ENCODE assay signal across 8 cellular contexts in genomic region chr13:72221276-72221962, GRCh38.
DNase-seq lines count a peak whose midpoint lies in the region; ATAC-seq and TF ChIP-seq lines count a peak whose summit lies in the region.

No MANE protein-coding gene starts in this region.

- ATAC-seq in HG02623 (IDR thresholded peaks at IDR 0.05; ENCODE audit: unreplicated experiment) (peak; percentile 49), foreskin keratinocyte (peak; percentile 96), upper lobe of right lung (peak; percentile 64)

- H3K9me3 ChIP-seq in Peyer's patch (no peaks in the 10 kb centered on the region), upper lobe of right lung (no peaks in the 10 kb centered on the region)

- H3K27ac ChIP-seq in Peyer's patch (no peak overlapping the region), foreskin keratinocyte (no peak overlapping the region), upper lobe of right lung (no peak overlapping the region)

- H3K36me3 ChIP-seq in Peyer's patch (no peaks in the 10 kb centered on the region), upper lobe of right lung (no peaks in the 10 kb centered on the region)

- TF ChIP-seq CTCF in Peyer's patch (IDR thresholded peaks at IDR 0.05) (peak in 4 of 6 experiments; percentile 29 to 66 (median 56)), foreskin keratinocyte (conservative IDR thresholded peaks at IDR 0.05) (peak; percentile 77), upper lobe of right lung (IDR thresholded peaks at IDR 0.05) (peak; percentile 43)

- H3K4me1 ChIP-seq in Peyer's patch (no peaks in the 10 kb centered on the region), foreskin keratinocyte (no peaks in the 10 kb centered on the region), upper lobe of right lung (no peaks in the 10 kb centered on the region)

- intact Hi-C loops in upper lobe of right lung (cut with DNase I): no loop called here

- no peak for TF ChIP-seq POLR2A in Peyer's patch (IDR thresholded peaks at IDR 0.05)

- peak; percentile 9 for DNase-seq in GDM1 (lab: John Stamatoyannopoulos, UW)
- peak in 2 of 3 donors; percentile 60 to 67 for DNase-seq in Peyer's patch
- DNase-seq in foreskin keratinocyte: peak in 1 of 2 donors; percentile 52
- peak; percentile 64 for DNase-seq in upper lobe of right lung
- no peak for DNase-seq in DMS153 treated with DMSO at 0.1 percent for 48 hours (lab: John Stamatoyannopoulos, UW; ENCODE audit: unreplicated experiment)
- no peak for DNase-seq in NCI-H1930 (lab: John Stamatoyannopoulos, UW)
- DNase-seq in DMS79 treated with DMSO at 0.1 percent for 48 hours (lab: John Stamatoyannopoulos, UW): no peak

- H3K4me3 ChIP-seq in Peyer's patch: no peak overlapping the region
- H3K4me3 ChIP-seq in upper lobe of right lung: no peak overlapping the region

- H3K27me3 ChIP-seq in Peyer's patch (no peaks in the 10 kb centered on the region), foreskin keratinocyte (no peaks in the 10 kb centered on the region), upper lobe of right lung (no peaks in the 10 kb centered on the region)

Comparison
In these comparisons a context has a peak if more than half of its experiments do, and no peak if none do; other contexts are left out.
1. DNase-seq: peak in GDM1 (single experiment), Peyer's patch (2 of 3) and upper lobe of right lung (single experiment); none in DMS153 treated with DMSO at 0.1 percent for 48 hours (single experiment), NCI-H1930 (0 of 2) and DMS79 treated with DMSO at 0.1 percent for 48 hours (single experiment).
2. Peak in every context shown above with its lines, with median percentiles within 50 percentile points of each other: ATAC-seq and CTCF ChIP-seq.